In genomic region chr17:80416940-80417293, GRCh38 we compare ENCODE assay signal across 17 cellular contexts. TPM values are rescaled to one million over a fixed set of nuclear protein-coding genes. Genes with fewer than 3 reads are reported as not detected.
DNase-seq lines count a peak whose midpoint lies in the region; ATAC-seq and TF ChIP-seq lines count a peak whose summit lies in the region.
"Had no signal": no experiment of that assay in that cellular context is flagged by ENCODE, and none has a peak within 500 bp of the region (broad histone marks: within the 10 kb centered on the region; RNA-seq: fewer than 3 reads in every experiment).

No MANE protein-coding gene starts in this region.

- H3K36me3 Mint-ChIP-seq in activated CD4-positive, alpha-beta memory T cell treated with anti-CD3 and anti-CD28 coated beads for 36 hours, result no peaks in the 10 kb centered on the region
- peaks cover 11% of the 10 kb centered on the region for H3K36me3 Mint-ChIP-seq in memory B cell

- H3K27ac Mint-ChIP-seq in activated CD4-positive, alpha-beta memory T cell treated with anti-CD3 and anti-CD28 coated beads for 36 hours, result no peak overlapping the region
- peak overlapping the region; percentile 90 for H3K27ac Mint-ChIP-seq in memory B cell
- no peak overlapping the region for H3K27ac Mint-ChIP-seq in stimulated activated naive CD8-positive, alpha-beta T cell treated with anti-CD3 and anti-CD28 coated beads, Interleukin-15, amount 100 ng/mL, for 72 hours

- no peak overlapping the region for H3K4me3 ChIP-seq in heart right ventricle

- no peak for TF ChIP-seq CTCF in heart right ventricle (IDR thresholded peaks at IDR 0.05)

- H3K27me3 ChIP-seq in heart right ventricle, result peaks cover 0 to 18% (median 0%) of the 10 kb centered on the region in 7 donors
- H3K27me3 ChIP-seq: adrenal gland, tibial artery had no signal

- peaks cover 10% of the 10 kb centered on the region for H3K27me3 Mint-ChIP-seq in activated CD4-positive, alpha-beta memory T cell treated with anti-CD3 and anti-CD28 coated beads for 36 hours
- H3K27me3 Mint-ChIP-seq in memory B cell, result peaks cover 2% of the 10 kb centered on the region
- peaks cover 22% of the 10 kb centered on the region for H3K27me3 Mint-ChIP-seq in stimulated activated naive CD8-positive, alpha-beta T cell treated with anti-CD3 and anti-CD28 coated beads, Interleukin-15, amount 100 ng/mL, for 72 hours

- H3K27ac ChIP-seq in heart right ventricle, result no peak overlapping the region
- H3K27ac ChIP-seq: adrenal gland, HL-60, tibial artery had no signal

- H3K9me3 Mint-ChIP-seq in activated CD4-positive, alpha-beta memory T cell treated with anti-CD3 and anti-CD28 coated beads for 36 hours, result no peaks in the 10 kb centered on the region
- no peaks in the 10 kb centered on the region for H3K9me3 Mint-ChIP-seq in memory B cell
- no peaks in the 10 kb centered on the region for H3K9me3 Mint-ChIP-seq in stimulated activated naive CD8-positive, alpha-beta T cell treated with anti-CD3 and anti-CD28 coated beads, Interleukin-15, amount 100 ng/mL, for 72 hours

- intact Hi-C loops in left cardiac atrium (cut with DNase I), result no loop called here
- intact Hi-C loops in heart right ventricle (cut with DNase I), result no loop called here
- intact Hi-C loops in activated CD4-positive, alpha-beta memory T cell treated with anti-CD3 and anti-CD28 coated beads for 36 hours (cut with micrococcal nuclease), result no loop called here
- intact Hi-C loops in Right ventricle myocardium inferior (cut with DNase I), result no loop called here

- H3K4me3 Mint-ChIP-seq in activated CD4-positive, alpha-beta memory T cell treated with anti-CD3 and anti-CD28 coated beads for 36 hours, result peak overlapping the region; percentile 82
- H3K4me3 Mint-ChIP-seq in memory B cell, result peak overlapping the region; percentile 93
- peak overlapping the region; percentile 89 to 94 for H3K4me3 Mint-ChIP-seq in stimulated activated naive CD8-positive, alpha-beta T cell treated with anti-CD3 and anti-CD28 coated beads, Interleukin-15, amount 100 ng/mL, for 72 hours

- CTCF ChIA-PET in activated CD4-positive, alpha-beta memory T cell treated with anti-CD3 and anti-CD28 coated beads for 36 hours (lab: Charles Lee), result interaction anchor here (2.1 kb wide), 1 partner anchor 11 kb away, joined by 8 read pairs; no protein-coding TSS in a partner anchor

- ATAC-seq in left cardiac atrium (no peak), heart right ventricle (no peak), memory B cell (ENCODE audit: low read depth) (no peak), Right ventricle myocardium inferior (no peak)
- no peak for ATAC-seq in stimulated activated naive CD8-positive, alpha-beta T cell treated with anti-CD3 and anti-CD28 coated beads, Interleukin-15, amount 100 ng/mL, for 72 hours

- 86 to 89% methylated on average over 6 of the region's 6 CpGs for WGBS in heart right ventricle, 2 donors

- peaks cover 0 to 32% (median 3%) of the 10 kb centered on the region in 9 donors for H3K36me3 ChIP-seq in heart right ventricle

- H3K4me1 Mint-ChIP-seq in activated CD4-positive, alpha-beta memory T cell treated with anti-CD3 and anti-CD28 coated beads for 36 hours (ENCODE audit: low read depth), result peaks cover 20% of the 10 kb centered on the region
- peaks cover 18% of the 10 kb centered on the region for H3K4me1 Mint-ChIP-seq in memory B cell
- H3K4me1 Mint-ChIP-seq in stimulated activated naive CD8-positive, alpha-beta T cell treated with anti-CD3 and anti-CD28 coated beads, Interleukin-15, amount 100 ng/mL, for 72 hours, result peaks cover 28% of the 10 kb centered on the region

- POLR2A ChIA-PET in activated CD4-positive, alpha-beta memory T cell treated with anti-CD3 and anti-CD28 coated beads for 36 hours (lab: Charles Lee), result no interaction called here

- no peaks in the 10 kb centered on the region for H3K9me3 ChIP-seq in heart right ventricle
- H3K9me3 ChIP-seq: adrenal gland, tibial artery had no signal

- peaks cover 6 to 33% (median 26%) of the 10 kb centered on the region in 9 donors for H3K4me1 ChIP-seq in heart right ventricle

- DNase-seq in left cardiac atrium, result peak; percentile 17
- no peak for DNase-seq in heart right ventricle
- DNase-seq in activated CD4-positive, alpha-beta memory T cell treated with anti-CD3 and anti-CD28 coated beads for 36 hours, result no peak
- DNase-seq in memory B cell (ENCODE audit: low spot score in 2 of 2), result no peak
- DNase-seq in stimulated activated naive CD8-positive, alpha-beta T cell treated with anti-CD3 and anti-CD28 coated beads, Interleukin-15, amount 100 ng/mL, for 72 hours, result no peak
- no peak for DNase-seq in T-helper 9 cell
- DNase-seq in Right ventricle myocardium inferior (ENCODE audit: missing footprints), result no peak
- no peak for DNase-seq in HK-2 (ENCODE audit: unreplicated experiment)
- DNase-seq: activated CD4-positive, alpha-beta T cell treated with anti-CD3 and anti-CD28 coated beads for 48 hours; adrenal gland; kidney; NCI-H1436; retina; stimulated activated CD4-positive, alpha-beta T cell treated with anti-CD3 and anti-CD28 coated beads, Interleukin-1b, Interleukin-23, amount 100 ng/mL, for 48 hours; tibial artery had no signal

RNA-seq across cellular contexts. Expression of gene ENDOV, which starts 1.9 kb away (rescaled TPM):
- total RNA-seq in left cardiac atrium, result 10 to 100 TPM; 10.3 to 11.7 TPM
- total RNA-seq in heart right ventricle, result 10 to 100 TPM in 8 of 10 donors, 1 to 10 TPM in 2; 9.0 to 19.9 (median 13.5) TPM
- 10 to 100 TPM in 1 of 2 donors, 1 to 10 TPM in 1; 7.7 to 12.3 TPM for polyA plus RNA-seq in heart right ventricle
- 10 to 100 TPM; 16.1 to 16.3 TPM for total RNA-seq in activated CD4-positive, alpha-beta memory T cell treated with anti-CD3 and anti-CD28 coated beads for 36 hours
- total RNA-seq in Right ventricle myocardium inferior, result 10.7 TPM

RNA-seq across cellular contexts. Expression of gene NPTX1, which starts 59.5 kb away (rescaled TPM):
- not detected for total RNA-seq in left cardiac atrium
- not detected for total RNA-seq in heart right ventricle
- under 1 TPM in 1 of 2 donors, not detected in 1; 0.03 TPM for polyA plus RNA-seq in heart right ventricle
- 1 to 10 TPM; 1.2 to 1.4 TPM for total RNA-seq in activated CD4-positive, alpha-beta memory T cell treated with anti-CD3 and anti-CD28 coated beads for 36 hours
- total RNA-seq in Right ventricle myocardium inferior, result not detected
- total RNA-seq: epithelial cell of proximal tubule had no signal
